In genomic region chr12:93167841-93168492, GRCh38 we compare ENCODE assay signal across 8 cellular contexts.
DNase-seq lines count a peak whose midpoint lies in the region; ATAC-seq and TF ChIP-seq lines count a peak whose summit lies in the region.

No MANE protein-coding gene starts in this region.

- H3K4me3 Mint-ChIP-seq in Calu3 (ENCODE audit: low read depth, unreplicated experiment): peak overlapping the region; percentile 68

- CTCF ChIA-PET in Calu3 (lab: Charles Lee): interaction anchor here (0.6 kb wide), 1 partner anchor 33 kb away, joined by 3 read pairs; no protein-coding TSS in a partner anchor

- peak; percentile 56 for ATAC-seq in GM19397 (IDR thresholded peaks at IDR 0.05; ENCODE audit: unreplicated experiment)
- ATAC-seq in HG03442 (IDR thresholded peaks at IDR 0.05; ENCODE audit: unreplicated experiment): peak; percentile 64

- H3K9me3 ChIP-seq in adipocyte (ENCODE audit: control insufficient read depth, low read length): no peaks in the 10 kb centered on the region

- peak overlapping the region; percentile 45 for H3K27ac Mint-ChIP-seq in Calu3 (ENCODE audit: unreplicated experiment)

- TF ChIP-seq CTCF in Calu3 (IDR thresholded peaks at IDR 0.05; ENCODE audit: unreplicated experiment): no peak

- H3K27me3 Mint-ChIP-seq in Calu3 (ENCODE audit: unreplicated experiment): no peaks in the 10 kb centered on the region

- BruUV-seq in Calu3 (replicated peaks; lab: Mats Ljungman, UMichigan): no TSS peak

- no peaks in the 10 kb centered on the region for H3K36me3 ChIP-seq in adipocyte (ENCODE audit: control insufficient read depth, insufficient read depth, low read length, severe bottlenecking)

- no peaks in the 10 kb centered on the region for H3K27me3 ChIP-seq in adipocyte (replicated peaks; ENCODE audit: control insufficient read depth, insufficient read depth, low read length)

- H3K9ac ChIP-seq in adipocyte (ENCODE audit: low read length): peak overlapping the region; percentile 74

- H3K9me3 Mint-ChIP-seq in Calu3 (ENCODE audit: low read depth, unreplicated experiment): no peaks in the 10 kb centered on the region

- peaks cover 18% of the 10 kb centered on the region for H3K4me1 Mint-ChIP-seq in Calu3 (ENCODE audit: low read depth, unreplicated experiment)

- peaks cover 13% of the 10 kb centered on the region for H3K4me1 ChIP-seq in adipocyte (ENCODE audit: control insufficient read depth, insufficient read depth, low read length)

- peaks cover 7% of the 10 kb centered on the region for H3K36me3 Mint-ChIP-seq in Calu3 (ENCODE audit: insufficient read depth, unreplicated experiment)

- intact Hi-C loops in Calu3 (cut with micrococcal nuclease; ENCODE audit: unreplicated experiment): no loop called here

- DNase-seq in Calu3: no peak
- no peak for DNase-seq in adipocyte (ENCODE audit: low read depth)
- DNase-seq in islet precursor cell: peak; percentile 80
- DNase-seq in stimulated activated CD4-positive, alpha-beta T cell treated with anti-CD3 and anti-CD28 coated beads, Interleukin-1b, Interleukin-23, amount 100 ng/mL, for 48 hours: peak; percentile 43
- no peak for DNase-seq in amniotic stem cell (lab: John Stamatoyannopoulos, UW)
- no peak for DNase-seq in mucosa of gallbladder (ENCODE audit: low spot score)

- H3K4me3 ChIP-seq in adipocyte (ENCODE audit: low read length): peak overlapping the region; percentile 82

Comparison
In these comparisons a context has a peak if more than half of its experiments do, and no peak if none do; other contexts are left out.
1. DNase-seq: peak in islet precursor cell (single experiment) and stimulated activated CD4-positive, alpha-beta T cell treated with anti-CD3 and anti-CD28 coated beads, Interleukin-1b, Interleukin-23, amount 100 ng/mL, for 48 hours (single experiment); none in Calu3 (single experiment), adipocyte (single experiment), amniotic stem cell (single experiment) and mucosa of gallbladder (single experiment).